In genomic region chr3:25420885-25421284, GRCh38 we compare ENCODE assay signal across 19 cellular contexts. TPM values are rescaled to one million over a fixed set of nuclear protein-coding genes. Genes with fewer than 3 reads are reported as not detected.
DNase-seq lines count a peak whose midpoint lies in the region; ATAC-seq and TF ChIP-seq lines count a peak whose summit lies in the region.
"Had no signal": no experiment of that assay in that cellular context is flagged by ENCODE, and none has a peak within 500 bp of the region (broad histone marks: within the 10 kb centered on the region; RNA-seq: fewer than 3 reads in every experiment).

No MANE protein-coding gene starts in this region.

- H3F3A ChIP-seq in smooth muscle cell (ENCODE audit: low read depth) = peaks cover 23% of the 10 kb centered on the region

- H3K79me2 ChIP-seq in smooth muscle cell (ENCODE audit: low read depth) = no peaks in the 10 kb centered on the region

- peak overlapping the region; percentile 93; the same call in 1 of the 2 replicates for H3K27ac Mint-ChIP-seq in WTC11
- H3K27ac Mint-ChIP-seq: HFFc6 had no signal

- no peak overlapping the region for H3K9ac ChIP-seq in iPS-20b (ENCODE audit: low read depth, low read length)
- no peak overlapping the region for H3K9ac ChIP-seq in smooth muscle cell (ENCODE audit: low read depth)
- H3K9ac ChIP-seq: SK-N-SH had no signal

- H3K27me3 ChIP-seq in iPS-20b (ENCODE audit: insufficient read depth, low read length) (no peaks in the 10 kb centered on the region), smooth muscle cell (ENCODE audit: low read depth) (no peaks in the 10 kb centered on the region)

- POLR2A ChIA-PET in WTC11 (lab: Charles Lee) = no interaction called here

- H3K4me3 Mint-ChIP-seq in WTC11 = no peak overlapping the region; the same call in 1 of the 2 replicates
- H3K4me3 Mint-ChIP-seq: HFFc6 had no signal

- no peak overlapping the region for H2AFZ ChIP-seq in smooth muscle cell (ENCODE audit: low read depth)

- H3K4me3 ChIP-seq in iPS-20b (ENCODE audit: low read length) = peak overlapping the region; percentile 48; the same call in 1 of the 2 replicates
- H3K4me3 ChIP-seq in smooth muscle cell = no peak overlapping the region

- peaks cover 8% of the 10 kb centered on the region for H3K9me3 ChIP-seq in iPS-20b (ENCODE audit: insufficient read depth, low read depth, low read length)
- H3K9me3 ChIP-seq in smooth muscle cell (replicated peaks; ENCODE audit: low read depth) = no peaks in the 10 kb centered on the region
- H3K9me3 ChIP-seq: SK-N-SH had no signal

- H3K4me2 ChIP-seq in smooth muscle cell = no peak overlapping the region
- H3K4me2 ChIP-seq: SK-N-SH had no signal

- DNase-seq in Daoy (ENCODE audit: low read depth) (peak; percentile 11), HT1080 (ENCODE audit: low read depth) (peak; percentile 42), WTC11 (ENCODE audit: low spot score) (no peak), T-helper 2 cell (no peak), smooth muscle cell (lab: John Stamatoyannopoulos, UW; ENCODE audit: unreplicated experiment) (no peak)
- DNase-seq: DMS79 treated with DMSO at 0.1 percent for 48 hours, GF-D8, HFFc6, Kasumi-1, NCI-H1105 treated with DMSO at 0.1 percent for 48 hours, NCI-H1694, NCI-H2081 treated with DMSO at 0.1 percent for 48 hours, NCI-H446 treated with DMSO at 0.1 percent for 48 hours, SHP77 treated with DMSO at 0.1 percent for 48 hours, SK-N-SH had no signal

- no peaks in the 10 kb centered on the region for H3K27me3 Mint-ChIP-seq in WTC11 (ENCODE audit: low read depth)

- ATAC-seq in WTC11 (no peak), GM21360 (IDR thresholded peaks at IDR 0.05; ENCODE audit: unreplicated experiment) (no peak)

- H3K9me3 Mint-ChIP-seq in WTC11 = peaks cover 24% of the 10 kb centered on the region

- TF ChIP-seq CTCF in WTC11 (IDR thresholded peaks at IDR 0.05) (no peak), smooth muscle cell (IDR thresholded peaks at IDR 0.05; ENCODE audit: borderline replicate concordance, insufficient read depth, poor library complexity, severe bottlenecking) (no peak)

- H4K20me1 ChIP-seq in smooth muscle cell (ENCODE audit: low read depth) = no peaks in the 10 kb centered on the region

- H3K27ac ChIP-seq in iPS-20b (ENCODE audit: low read length) (no peak overlapping the region), smooth muscle cell (ENCODE audit: low read depth) (no peak overlapping the region)
- H3K27ac ChIP-seq: C4-2B, HL-60 had no signal

- H3K36me3 ChIP-seq in iPS-20b (ENCODE audit: insufficient read depth, low read depth, low read length) (no peaks in the 10 kb centered on the region), smooth muscle cell (ENCODE audit: low read depth) (no peaks in the 10 kb centered on the region)

- H3K4me1 ChIP-seq in iPS-20b (ENCODE audit: insufficient read depth, low read length) (peaks cover 40% of the 10 kb centered on the region), smooth muscle cell (ENCODE audit: low read depth) (peaks cover 41% of the 10 kb centered on the region)

- CTCF ChIA-PET in WTC11 (lab: Charles Lee) = no interaction called here

- H3K36me3 Mint-ChIP-seq in WTC11 = peaks cover 16% of the 10 kb centered on the region

- peaks cover 59% of the 10 kb centered on the region for H3K4me1 Mint-ChIP-seq in WTC11

TF ChIP-seq in WTC11, 78 proteins besides CTCF, POLR2A, EP300 and RAD21:
- TF ChIP-seq TP53 (CRISPR knock-in tag; IDR thresholded peaks at IDR 0.05) = no peak
- TF ChIP-seq AR (CRISPR knock-in tag; IDR thresholded peaks at IDR 0.05) = no peak
- TF ChIP-seq FOXK1 (CRISPR knock-in tag; IDR thresholded peaks at IDR 0.05) = no peak
- TF ChIP-seq ZNF281 (CRISPR knock-in tag; IDR thresholded peaks at IDR 0.05) = no peak
- no peak for TF ChIP-seq MXD4 (CRISPR knock-in tag; IDR thresholded peaks at IDR 0.05; ENCODE audit: borderline replicate concordance)
- TF ChIP-seq ZNF423 (CRISPR knock-in tag; IDR thresholded peaks at IDR 0.05) = no peak
- no peak for TF ChIP-seq GRHL2 (CRISPR knock-in tag; IDR thresholded peaks at IDR 0.05; ENCODE audit: insufficient replicate concordance, severe bottlenecking)

RNA-seq across cellular contexts. Expression of gene RARB, which starts 7.2 kb away (rescaled TPM):
- total RNA-seq in Daoy (2014; rRNA removed; shearing (Covaris generic)) = 4.7 and 7.1 TPM in 2 replicates
- total RNA-seq in HT1080 (2014; rRNA removed; shearing (Covaris generic)) = 0.40 TPM in 2 replicates
- polyA plus RNA-seq in HT1080 (2015; cell fraction: cytosol; rRNA removed) = 4.9 and 6.8 TPM in 2 replicates
- polyA plus RNA-seq in HT1080 (2015; cell fraction: nucleus; rRNA removed) = 5.2 and 6.0 TPM in 2 replicates
- total RNA-seq in WTC11 (2021) (0.14 TPM in 1 of 3 replicates, not detected in the others), smooth muscle cell (106 and 129 TPM in 2 replicates)
- polyA plus RNA-seq in smooth muscle cell = 62.8 and 88.1 TPM in 2 replicates

Comparison
In these comparisons a context has a peak if more than half of its experiments do, and no peak if none do; other contexts are left out.
1. DNase-seq: peak in Daoy (single experiment) and HT1080 (single experiment); none in WTC11 (single experiment), T-helper 2 cell (0 of 5) and smooth muscle cell (single experiment).
2. RNA of gene RARB, which starts 7.2 kb away (total RNA-seq): 106 to 129 TPM in smooth muscle cell; 4.7 to 7.1 TPM in Daoy, 0.40 TPM in HT1080 and 0.14 TPM in WTC11; every median in the first group is over 10 times any median in the second.